Comparison of ENCODE assay signal across 17 cellular contexts in genomic region chr5:9045946-9046345, GRCh38.
DNase-seq lines count a peak whose midpoint lies in the region; ATAC-seq and TF ChIP-seq lines count a peak whose summit lies in the region.
"Had no signal": no experiment of that assay in that cellular context is flagged by ENCODE, and none has a peak within 500 bp of the region (broad histone marks: within the 10 kb centered on the region; RNA-seq: fewer than 3 reads in every experiment).

No MANE protein-coding gene starts in this region.

- H2AFZ ChIP-seq in mammary epithelial cell (ENCODE audit: low read depth, low read length) = peak overlapping the region; percentile 59

- TF ChIP-seq EP300 in esophagus muscularis mucosa (IDR thresholded peaks at IDR 0.05) = no peak

- in situ Hi-C loops in mammary epithelial cell (cut with MboI; ENCODE audit: low sequenced_read_pairs in 2 of 2) = no loop called here

- H4K5ac ChIP-seq in mesendoderm (ENCODE audit: low read length) = no peak overlapping the region

- H4K8ac ChIP-seq in mesendoderm (ENCODE audit: low read depth, low read length) = no peak overlapping the region

- intact Hi-C loops in mammary epithelial cell (cut with micrococcal nuclease) = loop anchor here (1.0 to 5.0 kb wide), 2 partner anchors 106 to 139 kb away; no protein-coding TSS in a partner anchor
- intact Hi-C loops in breast epithelium (cut with DNase I; ENCODE audit: low total_unique reads) = no loop called here
- intact Hi-C loops in esophagus muscularis mucosa (cut with DNase I) = no loop called here
- intact Hi-C loops in natural killer cell (cut with micrococcal nuclease) = no loop called here

- H3K4me1 Mint-ChIP-seq in natural killer cell = no peaks in the 10 kb centered on the region

- dilution Hi-C loops in mammary epithelial cell (cut with HindIII; ENCODE audit: low sequenced_read_pairs) = no loop called here

- H3K18ac ChIP-seq in mesendoderm (ENCODE audit: low read length) = no peak overlapping the region

- no peak for TF ChIP-seq POLR2A in breast epithelium (IDR thresholded peaks at IDR 0.05)
- TF ChIP-seq POLR2A in esophagus muscularis mucosa (IDR thresholded peaks at IDR 0.05; ENCODE audit: low read depth) = no peak

- no peak overlapping the region for H3K23ac ChIP-seq in mesendoderm (ENCODE audit: low read length)

- H3K36me3 ChIP-seq in mammary epithelial cell (ENCODE audit: insufficient read depth, low read length) (no peaks in the 10 kb centered on the region), breast epithelium (no peaks in the 10 kb centered on the region), esophagus muscularis mucosa (peaks cover 0 to 30% (median 0%) of the 10 kb centered on the region in 4 donors), mesendoderm (ENCODE audit: control insufficient read depth, insufficient read depth, low read length) (peaks cover 5% of the 10 kb centered on the region)
- H3K36me3 ChIP-seq: HAP-1 had no signal

- no peak overlapping the region for H3K56ac ChIP-seq in mesendoderm (ENCODE audit: low read length)

- H3K4me3 Mint-ChIP-seq in natural killer cell = no peak overlapping the region

- H3K9me3 Mint-ChIP-seq in natural killer cell = peaks cover 2 to 9% of the 10 kb centered on the region in 2 donors

- no peak overlapping the region for H2AK5ac ChIP-seq in mesendoderm (ENCODE audit: low read length)

- ATAC-seq in GM21723 (IDR thresholded peaks at IDR 0.05; ENCODE audit: unreplicated experiment) (no peak), natural killer cell (no peak)

- H3K4ac ChIP-seq in mesendoderm (ENCODE audit: low read depth, low read length) = no peak overlapping the region

- no peaks in the 10 kb centered on the region for H3K79me1 ChIP-seq in mesendoderm (ENCODE audit: low read length)

- H3K27me3 Mint-ChIP-seq in natural killer cell (ENCODE audit: low read depth in 2 of 2) = no peaks in the 10 kb centered on the region

- H3K27ac Mint-ChIP-seq in natural killer cell = no peak overlapping the region

- H3K4me1 ChIP-seq in mammary epithelial cell (ENCODE audit: insufficient read depth, low read length) (peaks cover 24% of the 10 kb centered on the region), breast epithelium (no peaks in the 10 kb centered on the region), esophagus muscularis mucosa (no peaks in the 10 kb centered on the region), mesendoderm (ENCODE audit: control insufficient read depth, low read depth, low read length) (no peaks in the 10 kb centered on the region)
- H3K4me1 ChIP-seq: HAP-1 had no signal

- H3K79me2 ChIP-seq in mammary epithelial cell (ENCODE audit: insufficient read depth, low read length) (no peaks in the 10 kb centered on the region), mesendoderm (ENCODE audit: control insufficient read depth, insufficient read depth, low read length) (no peaks in the 10 kb centered on the region)

- no peak for TF ChIP-seq CTCF in mammary epithelial cell (conservative IDR thresholded peaks at IDR 0.05 in 1 of 2, IDR thresholded peaks at IDR 0.05 in 1 of 2; ENCODE audit: extremely low read depth in 1 of 2, insufficient read depth in 1 of 2, low read depth in 1 of 2, low read length in 2 of 2)
- TF ChIP-seq CTCF in breast epithelium (IDR thresholded peaks at IDR 0.05) = no peak
- no peak for TF ChIP-seq CTCF in esophagus muscularis mucosa (IDR thresholded peaks at IDR 0.05)
- no peak for TF ChIP-seq CTCF in natural killer cell (IDR thresholded peaks at IDR 0.05)

- H2BK120ac ChIP-seq in mesendoderm (ENCODE audit: low read depth, low read length) = no peak overlapping the region

- 93% methylated on average over 1 of the region's 2 CpGs for WGBS in mammary epithelial cell (ENCODE audit: low coverage, missing lambda C conversion rate)
- 92% methylated on average over 1 of the region's 2 CpGs for WGBS in esophagus muscularis mucosa
- WGBS in mesendoderm (ENCODE audit: extremely low coverage, insufficient coverage, low lambda C conversion rate) = no CpG with 5 or more reads among the region's 2 CpGs

- no peaks in the 10 kb centered on the region for H3K36me3 Mint-ChIP-seq in natural killer cell

- H2BK5ac ChIP-seq in mesendoderm (ENCODE audit: low read length) = no peak overlapping the region

- no TSS peak for BruUV-seq in mammary epithelial cell (replicated peaks; lab: Mats Ljungman, UMichigan)

- H2BK15ac ChIP-seq in mesendoderm (replicated peaks; ENCODE audit: low read depth) = no peak overlapping the region

- H3K9me3 ChIP-seq in mammary epithelial cell (replicated peaks; ENCODE audit: insufficient read depth, low read length) = no peaks in the 10 kb centered on the region
- H3K9me3 ChIP-seq in breast epithelium = no peaks in the 10 kb centered on the region
- H3K9me3 ChIP-seq in esophagus muscularis mucosa = no peaks in the 10 kb centered on the region
- H3K9me3 ChIP-seq: HAP-1 had no signal

- DNase-seq in mammary epithelial cell = no peak
- no peak for DNase-seq in breast epithelium (ENCODE audit: low spot score in 2 of 2)
- peak; percentile 55 for DNase-seq in esophagus muscularis mucosa (ENCODE audit: extremely low spot score)
- DNase-seq in mesendoderm = peak; percentile 3
- DNase-seq in germinal center (ENCODE audit: low spot score) = no peak
- DNase-seq in RPMI8226 = no peak
- DNase-seq in natural killer cell = no peak
- DNase-seq: DMS79 treated with DMSO at 0.1 percent for 48 hours; NCI-H1105 treated with DMSO at 0.1 percent for 48 hours; NCI-H187; NCI-H2171; NCI-H446; NK-92 treated with Interleukin-12 subunit alpha and Interleukin-12 subunit beta, amount 100 ng/mL, for 24 hours had no signal

- no peak overlapping the region for H3K9ac ChIP-seq in mammary epithelial cell (ENCODE audit: insufficient read depth, low read length)
- no peak overlapping the region for H3K9ac ChIP-seq in mesendoderm (ENCODE audit: low read length)
- H3K9ac ChIP-seq: BLaER1 treated with 17β-estradiol and CSF1 and Interleukin-3, amounts not matched to agents 10 nM and 100 nM had no signal

- H3K4me3 ChIP-seq in mammary epithelial cell (replicated peaks in 1 of 3; ENCODE audit: insufficient read depth in 1 of 3, low read depth in 2 of 3, low read length in 3 of 3) = no peak overlapping the region
- no peak overlapping the region for H3K4me3 ChIP-seq in breast epithelium
- no peak overlapping the region for H3K4me3 ChIP-seq in esophagus muscularis mucosa
- H3K4me3 ChIP-seq in mesendoderm (ENCODE audit: low read length) = no peak overlapping the region
- H3K4me3 ChIP-seq: BLaER1 treated with 17β-estradiol and CSF1 and Interleukin-3, amounts not matched to agents 10 nM and 100 nM; HAP-1 had no signal

- CTCF ChIA-PET in mammary epithelial cell (lab: Charles Lee; ENCODE audit: low non-redundant PET) = no interaction called here

- H3K4me2 ChIP-seq in mammary epithelial cell (ENCODE audit: insufficient read depth, low read depth, low read length) (no peak overlapping the region), mesendoderm (ENCODE audit: low read length) (no peak overlapping the region)
- H3K4me2 ChIP-seq: BLaER1 treated with 17β-estradiol and CSF1 and Interleukin-3, amounts not matched to agents 10 nM and 100 nM had no signal

- H3K27me3 ChIP-seq in mammary epithelial cell (ENCODE audit: insufficient read depth, low read length) (no peaks in the 10 kb centered on the region), breast epithelium (no peaks in the 10 kb centered on the region), esophagus muscularis mucosa (no peaks in the 10 kb centered on the region), mesendoderm (ENCODE audit: insufficient read depth, low read length, poor library complexity) (no peaks in the 10 kb centered on the region)
- H3K27me3 ChIP-seq: BLaER1 treated with 17β-estradiol and CSF1 and Interleukin-3, amounts not matched to agents 10 nM and 100 nM had no signal

- H3K27ac ChIP-seq in mammary epithelial cell (ENCODE audit: insufficient read depth, low read depth, low read length) = peak overlapping the region; percentile 82
- no peak overlapping the region for H3K27ac ChIP-seq in breast epithelium
- H3K27ac ChIP-seq in esophagus muscularis mucosa (replicated peaks in 1 of 4) = no peak overlapping the region
- no peak overlapping the region for H3K27ac ChIP-seq in mesendoderm (ENCODE audit: low read depth, low read length)
- H3K27ac ChIP-seq: BLaER1 treated with 17β-estradiol and CSF1 and Interleukin-3, amounts not matched to agents 10 nM and 100 nM; HL-60 had no signal

- H4K20me1 ChIP-seq in mammary epithelial cell (ENCODE audit: insufficient read depth, low read length) = no peaks in the 10 kb centered on the region
- H4K20me1 ChIP-seq: BLaER1 treated with 17β-estradiol and CSF1 and Interleukin-3, amounts not matched to agents 10 nM and 100 nM had no signal

Comparison
In these comparisons a context has a peak if more than half of its experiments do, and no peak if none do; other contexts are left out.
1. DNase-seq: peak in esophagus muscularis mucosa (single experiment) and mesendoderm (single experiment); none in mammary epithelial cell (single experiment), breast epithelium (0 of 2), germinal center (single experiment), RPMI8226 (single experiment) and natural killer cell (single experiment).